ENCODE assay signal across 8 cellular contexts in the genomic region with DNA sequence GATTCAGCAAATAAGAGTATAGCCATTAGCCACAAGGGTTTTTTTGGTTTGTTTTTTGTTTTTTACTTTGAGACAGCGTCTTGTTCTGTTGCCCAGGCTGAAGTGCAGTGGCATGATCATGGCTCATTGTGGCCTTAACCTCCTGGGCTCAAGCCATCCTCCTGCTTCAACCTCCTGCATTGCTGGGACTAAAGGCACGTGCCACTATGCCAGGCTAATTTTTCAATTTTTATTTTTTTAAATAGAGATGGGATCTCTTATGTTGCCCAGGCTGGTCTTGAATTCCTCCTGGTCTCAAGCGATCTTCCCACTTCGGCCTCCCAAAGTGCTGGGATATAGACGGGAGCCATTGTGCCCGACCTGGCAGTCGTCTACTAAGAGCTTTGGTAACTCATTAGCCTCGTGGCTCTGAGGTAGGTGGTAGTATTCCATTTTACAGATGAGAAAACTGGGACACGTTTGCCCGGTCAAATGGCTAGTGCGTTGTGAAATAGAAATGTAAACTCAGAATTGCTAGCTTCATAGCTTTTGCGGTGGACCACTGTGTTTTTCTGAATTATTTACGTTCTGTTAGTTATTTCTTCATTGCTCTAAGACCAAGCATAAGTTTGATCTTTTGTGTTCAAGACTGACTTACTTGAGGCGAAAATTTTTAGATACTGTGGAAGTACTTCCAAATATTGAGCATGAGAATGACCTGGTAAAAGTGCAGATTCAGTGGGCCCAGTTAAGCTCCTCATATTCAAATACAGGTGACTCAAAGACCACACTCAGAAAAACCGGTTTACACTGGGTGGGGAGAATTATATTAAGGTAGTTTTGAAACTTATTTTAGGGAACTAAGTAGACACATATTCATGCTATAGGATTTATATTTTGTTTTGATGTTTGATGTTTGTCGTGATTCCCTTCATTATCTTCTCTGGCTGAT. TPM values are rescaled to one million over a fixed set of nuclear protein-coding genes. Genes with fewer than 3 reads are reported as not detected.
DNase-seq lines count a peak whose midpoint lies in the region; ATAC-seq, FAIRE-seq and TF ChIP-seq lines count a peak whose summit lies in the region.

No MANE protein-coding gene starts in this region.

- H4K20me1 ChIP-seq in fibroblast of lung (ENCODE audit: control insufficient read depth, extremely low read depth, insufficient read depth, low read length): peaks cover 9% of the 10 kb centered on the region

- peaks cover 82% of the 10 kb centered on the region for H3K79me2 ChIP-seq in fibroblast of lung (ENCODE audit: control insufficient read depth, insufficient read depth, low read length)

- H3K36me3 ChIP-seq in RWPE2 (ENCODE audit: low read depth): peaks cover 58% of the 10 kb centered on the region
- H3K36me3 ChIP-seq in fibroblast of lung (ENCODE audit: control insufficient read depth, insufficient read depth, low read length): no peaks in the 10 kb centered on the region

- H3K9me3 ChIP-seq in RWPE2 (ENCODE audit: severe bottlenecking): no peaks in the 10 kb centered on the region
- H3K9me3 ChIP-seq in fibroblast of lung (ENCODE audit: control insufficient read depth, insufficient read depth, low read depth, low read length): no peaks in the 10 kb centered on the region

- peak; percentile 28 for DNase-seq in GM13977 (ENCODE audit: low spot score)
- no peak for DNase-seq in RWPE2 (ENCODE audit: low spot score)
- DNase-seq in fibroblast of lung (ENCODE audit: low read depth in 2 of 2): no peak
- no peak for DNase-seq in retinal pigment epithelial cell (ENCODE audit: low read depth)
- DNase-seq in A172 (ENCODE audit: low spot score): no peak
- DNase-seq in urothelium cell line (ENCODE audit: low spot score): no peak

- H2AFZ ChIP-seq in fibroblast of lung (ENCODE audit: low read length): no peak overlapping the region

- TF ChIP-seq CTCF in GM13977 (IDR thresholded peaks at IDR 0.05; ENCODE audit: extremely low read depth, insufficient read depth, missing control alignments): no peak
- no peak for TF ChIP-seq CTCF in RWPE2 (IDR thresholded peaks at IDR 0.05; ENCODE audit: poor library complexity, severe bottlenecking)
- TF ChIP-seq CTCF in fibroblast of lung (conservative IDR thresholded peaks at IDR 0.05 in 1 of 2, IDR thresholded peaks at IDR 0.05 in 1 of 2; ENCODE audit: low read depth in 1 of 2, low read length in 2 of 2): no peak
- TF ChIP-seq CTCF in retinal pigment epithelial cell (conservative IDR thresholded peaks at IDR 0.05; ENCODE audit: low read depth, low read length): no peak

- H3K9ac ChIP-seq in fibroblast of lung (ENCODE audit: insufficient read depth, low read length): peak overlapping the region; percentile 34

- H3K27me3 ChIP-seq in RWPE2 (ENCODE audit: insufficient read depth, poor library complexity, severe bottlenecking): no peaks in the 10 kb centered on the region
- no peaks in the 10 kb centered on the region for H3K27me3 ChIP-seq in fibroblast of lung (ENCODE audit: control insufficient read depth, insufficient read depth, low read length)

- ATAC-seq in RWPE2 (ENCODE audit: low read depth) (no peak), GM18909 (IDR thresholded peaks at IDR 0.05; ENCODE audit: poor library complexity, unreplicated experiment) (no peak), HG03378 (IDR thresholded peaks at IDR 0.05; ENCODE audit: unreplicated experiment) (no peak)

- peak overlapping the region; percentile 87 for H3K27ac ChIP-seq in RWPE2 (ENCODE audit: poor library complexity, severe bottlenecking)
- H3K27ac ChIP-seq in fibroblast of lung (ENCODE audit: insufficient read depth, low read length): no peak overlapping the region

- no peak for FAIRE-seq in urothelium cell line (lab: Jason Lieb, UNC)

- peaks cover 36% of the 10 kb centered on the region for H3K4me1 ChIP-seq in RWPE2 (ENCODE audit: insufficient read depth, poor library complexity, severe bottlenecking)
- H3K4me1 ChIP-seq in fibroblast of lung (ENCODE audit: control insufficient read depth, extremely low read depth, insufficient read depth, low read length): peaks cover 10% of the 10 kb centered on the region

- H3K4me3 ChIP-seq in RWPE2 (ENCODE audit: severe bottlenecking): peak overlapping the region; percentile 86
- peak overlapping the region; percentile 65 to 99 (median 79) for H3K4me3 ChIP-seq in fibroblast of lung (replicated peaks in 1 of 4; ENCODE audit: control extremely low read depth in 1 of 4, insufficient read depth in 1 of 4, low read depth in 3 of 4, low read length in 4 of 4)
- H3K4me3 ChIP-seq in retinal pigment epithelial cell (ENCODE audit: low read length): peak overlapping the region; percentile 78

- H3K4me2 ChIP-seq in fibroblast of lung (ENCODE audit: extremely low read depth, insufficient read depth, low read length): peak overlapping the region; percentile 96

- in situ Hi-C loops in GM13977 (cut with MboI; ENCODE audit: low pct_unique_long_range_greater_than_20kb, low sequenced_read_pairs, unreplicated experiment): no loop called here

RNA-seq across cellular contexts. Expression of gene PANK2, which starts 2.1 kb away (rescaled TPM):
- total RNA-seq in fibroblast of lung: 50.8 and 51.7 TPM in 2 replicates
- polyA plus RNA-seq in fibroblast of lung: 32.0 and 33.7 TPM in 2 replicates
- 30.9 and 41.6 TPM in 2 replicates for polyA plus RNA-seq in fibroblast of lung (2012)
- polyA minus RNA-seq in fibroblast of lung (ENCODE audit: low replicate concordance): 4.7 and 25.1 TPM in 2 replicates
- 62.1 and 97.0 TPM in 2 replicates for total RNA-seq in A172 (2014; rRNA removed; shearing (Covaris generic))

RNA-seq across cellular contexts. Expression of gene MAVS, which starts 44.6 kb away (rescaled TPM):
- total RNA-seq in fibroblast of lung: 12.1 and 15.9 TPM in 2 replicates
- 14.4 and 16.4 TPM in 2 replicates for polyA plus RNA-seq in fibroblast of lung
- polyA plus RNA-seq in fibroblast of lung (2012): 19.7 and 22.1 TPM in 2 replicates
- polyA minus RNA-seq in fibroblast of lung (ENCODE audit: low replicate concordance): 64.7 and 74.2 TPM in 2 replicates
- total RNA-seq in A172 (2014; rRNA removed; shearing (Covaris generic)): 18.6 and 23.9 TPM in 2 replicates
